1 cellular context compared by ENCODE assay signal in the genomic region with DNA sequence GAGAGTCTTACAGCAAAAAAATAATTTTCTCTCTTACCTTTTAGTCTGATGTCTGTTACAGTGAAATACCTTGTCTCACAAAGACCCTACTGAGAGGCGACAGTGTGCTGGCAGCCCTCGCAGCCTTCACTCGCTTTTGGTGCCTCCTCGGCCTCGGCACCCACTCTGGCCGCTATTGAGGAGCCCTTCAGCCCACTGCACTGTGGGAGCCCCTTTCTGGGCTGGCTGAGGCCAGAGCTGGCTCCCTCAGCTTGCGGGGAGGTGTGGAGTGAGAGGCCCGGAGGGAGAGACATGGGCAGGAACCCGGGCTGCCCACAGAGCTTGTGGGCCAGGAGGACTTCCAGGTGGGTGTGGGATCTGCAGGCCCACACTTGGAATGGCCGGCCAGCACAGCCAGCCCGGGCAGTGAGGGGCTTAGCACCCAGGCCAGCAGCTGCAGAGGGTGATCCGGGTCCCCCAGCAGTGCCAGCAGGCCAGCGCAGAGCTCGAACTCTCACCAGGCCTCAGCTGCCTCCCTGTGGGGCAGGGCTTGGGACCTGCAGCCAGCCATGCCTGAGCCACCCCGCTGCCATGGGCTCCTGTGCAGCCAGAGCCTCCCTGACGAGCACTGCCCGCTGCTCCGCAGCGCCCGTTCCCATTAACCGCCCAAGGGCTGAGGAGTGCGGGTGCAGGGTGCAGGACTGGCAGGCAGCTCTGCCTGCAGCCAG.
TF ChIP-seq lines count a peak whose summit lies in the region.

No MANE protein-coding gene starts in this region.

TF ChIP-seq in GM23338, 12 proteins besides CTCF, POLR2A, EP300 and RAD21:
- no peak for TF ChIP-seq NANOG (IDR thresholded peaks at IDR 0.05; ENCODE audit: borderline replicate concordance)
- no peak for TF ChIP-seq STAT1 (IDR thresholded peaks at IDR 0.05; ENCODE audit: unreplicated experiment)
- TF ChIP-seq ZNF114 (CRISPR knock-in tag; IDR thresholded peaks at IDR 0.05) = no peak
- TF ChIP-seq, protein P1, sequence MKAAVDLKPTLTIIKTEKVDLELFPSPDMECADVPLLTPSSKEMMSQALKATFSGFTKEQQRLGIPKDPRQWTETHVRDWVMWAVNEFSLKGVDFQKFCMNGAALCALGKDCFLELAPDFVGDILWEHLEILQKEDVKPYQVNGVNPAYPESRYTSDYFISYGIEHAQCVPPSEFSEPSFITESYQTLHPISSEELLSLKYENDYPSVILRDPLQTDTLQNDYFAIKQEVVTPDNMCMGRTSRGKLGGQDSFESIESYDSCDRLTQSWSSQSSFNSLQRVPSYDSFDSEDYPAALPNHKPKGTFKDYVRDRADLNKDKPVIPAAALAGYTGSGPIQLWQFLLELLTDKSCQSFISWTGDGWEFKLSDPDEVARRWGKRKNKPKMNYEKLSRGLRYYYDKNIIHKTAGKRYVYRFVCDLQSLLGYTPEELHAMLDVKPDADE (IDR thresholded peaks at IDR 0.05) = no peak
- TF ChIP-seq EZH2 (IDR thresholded peaks at IDR 0.05; ENCODE audit: low read depth, unreplicated experiment) = no peak
- no peak for TF ChIP-seq POLR2AphosphoS5 (IDR thresholded peaks at IDR 0.05; ENCODE audit: low read depth)
- no peak for TF ChIP-seq ZNF331 (CRISPR knock-in tag; IDR thresholded peaks at IDR 0.05; ENCODE audit: low read depth)
- TF ChIP-seq, protein P2, sequence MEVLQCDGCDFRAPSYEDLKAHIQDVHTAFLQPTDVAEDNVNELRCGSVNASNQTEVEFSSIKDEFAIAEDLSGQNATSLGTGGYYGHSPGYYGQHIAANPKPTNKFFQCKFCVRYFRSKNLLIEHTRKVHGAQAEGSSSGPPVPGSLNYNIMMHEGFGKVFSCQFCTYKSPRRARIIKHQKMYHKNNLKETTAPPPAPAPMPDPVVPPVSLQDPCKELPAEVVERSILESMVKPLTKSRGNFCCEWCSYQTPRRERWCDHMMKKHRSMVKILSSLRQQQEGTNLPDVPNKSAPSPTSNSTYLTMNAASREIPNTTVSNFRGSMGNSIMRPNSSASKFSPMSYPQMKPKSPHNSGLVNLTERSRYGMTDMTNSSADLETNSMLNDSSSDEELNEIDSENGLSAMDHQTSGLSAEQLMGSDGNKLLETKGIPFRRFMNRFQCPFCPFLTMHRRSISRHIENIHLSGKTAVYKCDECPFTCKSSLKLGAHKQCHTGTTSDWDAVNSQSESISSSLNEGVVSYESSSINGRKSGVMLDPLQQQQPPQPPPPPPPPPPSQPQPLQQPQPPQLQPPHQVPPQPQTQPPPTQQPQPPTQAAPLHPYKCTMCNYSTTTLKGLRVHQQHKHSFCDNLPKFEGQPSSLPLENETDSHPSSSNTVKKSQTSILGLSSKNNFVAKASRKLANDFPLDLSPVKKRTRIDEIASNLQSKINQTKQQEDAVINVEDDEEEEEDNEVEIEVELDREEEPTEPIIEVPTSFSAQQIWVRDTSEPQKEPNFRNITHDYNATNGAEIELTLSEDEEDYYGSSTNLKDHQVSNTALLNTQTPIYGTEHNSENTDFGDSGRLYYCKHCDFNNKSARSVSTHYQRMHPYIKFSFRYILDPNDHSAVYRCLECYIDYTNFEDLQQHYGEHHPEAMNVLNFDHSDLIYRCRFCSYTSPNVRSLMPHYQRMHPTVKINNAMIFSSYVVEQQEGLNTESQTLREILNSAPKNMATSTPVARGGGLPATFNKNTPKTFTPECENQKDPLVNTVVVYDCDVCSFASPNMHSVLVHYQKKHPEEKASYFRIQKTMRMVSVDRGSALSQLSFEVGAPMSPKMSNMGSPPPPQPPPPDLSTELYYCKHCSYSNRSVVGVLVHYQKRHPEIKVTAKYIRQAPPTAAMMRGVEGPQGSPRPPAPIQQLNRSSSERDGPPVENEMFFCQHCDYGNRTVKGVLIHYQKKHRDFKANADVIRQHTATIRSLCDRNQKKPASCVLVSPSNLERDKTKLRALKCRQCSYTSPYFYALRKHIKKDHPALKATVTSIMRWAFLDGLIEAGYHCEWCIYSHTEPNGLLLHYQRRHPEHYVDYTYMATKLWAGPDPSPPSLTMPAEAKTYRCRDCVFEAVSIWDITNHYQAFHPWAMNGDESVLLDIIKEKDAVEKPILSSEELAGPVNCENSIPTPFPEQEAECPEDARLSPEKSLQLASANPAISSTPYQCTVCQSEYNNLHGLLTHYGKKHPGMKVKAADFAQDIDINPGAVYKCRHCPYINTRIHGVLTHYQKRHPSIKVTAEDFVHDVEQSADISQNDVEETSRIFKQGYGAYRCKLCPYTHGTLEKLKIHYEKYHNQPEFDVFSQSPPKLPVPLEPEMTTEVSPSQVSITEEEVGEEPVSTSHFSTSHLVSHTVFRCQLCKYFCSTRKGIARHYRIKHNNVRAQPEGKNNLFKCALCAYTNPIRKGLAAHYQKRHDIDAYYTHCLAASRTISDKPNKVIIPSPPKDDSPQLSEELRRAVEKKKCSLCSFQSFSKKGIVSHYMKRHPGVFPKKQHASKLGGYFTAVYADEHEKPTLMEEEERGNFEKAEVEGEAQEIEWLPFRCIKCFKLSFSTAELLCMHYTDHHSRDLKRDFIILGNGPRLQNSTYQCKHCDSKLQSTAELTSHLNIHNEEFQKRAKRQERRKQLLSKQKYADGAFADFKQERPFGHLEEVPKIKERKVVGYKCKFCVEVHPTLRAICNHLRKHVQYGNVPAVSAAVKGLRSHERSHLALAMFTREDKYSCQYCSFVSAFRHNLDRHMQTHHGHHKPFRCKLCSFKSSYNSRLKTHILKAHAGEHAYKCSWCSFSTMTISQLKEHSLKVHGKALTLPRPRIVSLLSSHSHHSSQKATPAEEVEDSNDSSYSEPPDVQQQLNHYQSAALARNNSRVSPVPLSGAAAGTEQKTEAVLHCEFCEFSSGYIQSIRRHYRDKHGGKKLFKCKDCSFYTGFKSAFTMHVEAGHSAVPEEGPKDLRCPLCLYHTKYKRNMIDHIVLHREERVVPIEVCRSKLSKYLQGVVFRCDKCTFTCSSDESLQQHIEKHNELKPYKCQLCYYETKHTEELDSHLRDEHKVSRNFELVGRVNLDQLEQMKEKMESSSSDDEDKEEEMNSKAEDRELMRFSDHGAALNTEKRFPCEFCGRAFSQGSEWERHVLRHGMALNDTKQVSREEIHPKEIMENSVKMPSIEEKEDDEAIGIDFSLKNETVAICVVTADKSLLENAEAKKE (CRISPR knock-in tag; IDR thresholded peaks at IDR 0.05) = no peak
- TF ChIP-seq CREB1 (CRISPR knock-in tag; IDR thresholded peaks at IDR 0.05; ENCODE audit: low read depth) = no peak
- TF ChIP-seq, protein P3, sequence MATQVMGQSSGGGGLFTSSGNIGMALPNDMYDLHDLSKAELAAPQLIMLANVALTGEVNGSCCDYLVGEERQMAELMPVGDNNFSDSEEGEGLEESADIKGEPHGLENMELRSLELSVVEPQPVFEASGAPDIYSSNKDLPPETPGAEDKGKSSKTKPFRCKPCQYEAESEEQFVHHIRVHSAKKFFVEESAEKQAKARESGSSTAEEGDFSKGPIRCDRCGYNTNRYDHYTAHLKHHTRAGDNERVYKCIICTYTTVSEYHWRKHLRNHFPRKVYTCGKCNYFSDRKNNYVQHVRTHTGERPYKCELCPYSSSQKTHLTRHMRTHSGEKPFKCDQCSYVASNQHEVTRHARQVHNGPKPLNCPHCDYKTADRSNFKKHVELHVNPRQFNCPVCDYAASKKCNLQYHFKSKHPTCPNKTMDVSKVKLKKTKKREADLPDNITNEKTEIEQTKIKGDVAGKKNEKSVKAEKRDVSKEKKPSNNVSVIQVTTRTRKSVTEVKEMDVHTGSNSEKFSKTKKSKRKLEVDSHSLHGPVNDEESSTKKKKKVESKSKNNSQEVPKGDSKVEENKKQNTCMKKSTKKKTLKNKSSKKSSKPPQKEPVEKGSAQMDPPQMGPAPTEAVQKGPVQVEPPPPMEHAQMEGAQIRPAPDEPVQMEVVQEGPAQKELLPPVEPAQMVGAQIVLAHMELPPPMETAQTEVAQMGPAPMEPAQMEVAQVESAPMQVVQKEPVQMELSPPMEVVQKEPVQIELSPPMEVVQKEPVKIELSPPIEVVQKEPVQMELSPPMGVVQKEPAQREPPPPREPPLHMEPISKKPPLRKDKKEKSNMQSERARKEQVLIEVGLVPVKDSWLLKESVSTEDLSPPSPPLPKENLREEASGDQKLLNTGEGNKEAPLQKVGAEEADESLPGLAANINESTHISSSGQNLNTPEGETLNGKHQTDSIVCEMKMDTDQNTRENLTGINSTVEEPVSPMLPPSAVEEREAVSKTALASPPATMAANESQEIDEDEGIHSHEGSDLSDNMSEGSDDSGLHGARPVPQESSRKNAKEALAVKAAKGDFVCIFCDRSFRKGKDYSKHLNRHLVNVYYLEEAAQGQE (IDR thresholded peaks at IDR 0.05; ENCODE audit: unreplicated experiment) = no peak
- no peak for TF ChIP-seq EZH2phosphoT487 (IDR thresholded peaks at IDR 0.05; ENCODE audit: unreplicated experiment)
- no peak for TF ChIP-seq JUNB (IDR thresholded peaks at IDR 0.05; ENCODE audit: unreplicated experiment)
